Comparison of ENCODE assay signal across 33 cellular contexts in genomic region chrX:105209406-105209805, GRCh38. TPM values are rescaled to one million over a fixed set of nuclear protein-coding genes. Genes with fewer than 3 reads are reported as not detected.
"Had no signal": no experiment of that assay in that cellular context is flagged by ENCODE, and none has a peak within 500 bp of the region (broad histone marks: within the 10 kb centered on the region; RNA-seq: fewer than 3 reads in every experiment).

No MANE protein-coding gene starts in this region.

- H3K36me3 Mint-ChIP-seq: stimulated activated effector memory CD8-positive, alpha-beta T cell treated with anti-CD3 and anti-CD28 coated beads, Interleukin-12 subunit alpha, Interleukin-12 subunit beta, amount 100 ng/mL, for 72 hours; stimulated activated memory B cell treated with anti-CD40 and anti-IgM and Interleukin-4, amounts not matched to agents 10 μg/mL and 1 μg/mL and 100 μg/mL, for 72 hours; stimulated activated naive B cell treated with anti-CD40 and anti-IgM and Interleukin-4, amounts not matched to agents 10 μg/mL and 1 μg/mL and 100 μg/mL, for 72 hours; type B pancreatic cell had no signal

- DNase-seq: stimulated activated CD4-positive, alpha-beta T cell treated with anti-CD3 and anti-CD28 coated beads, Interleukin-2, amount 100 ng/mL, for 48 hours; stimulated activated CD4-positive, alpha-beta T cell treated with anti-CD3 and anti-CD28 coated beads, Interleukin-4, amount 100 ng/mL, for 1 hour; stimulated activated CD4-positive, alpha-beta T cell treated with anti-CD3 and anti-CD28 coated beads, Interleukin-4, amount 100 ng/mL, for 24 hours; stimulated activated CD4-positive, alpha-beta T cell treated with anti-CD3 and anti-CD28 coated beads, Interleukin-4, amount 100 ng/mL, for 4 hours; stimulated activated CD8-positive, alpha-beta memory T cell treated with anti-CD3 and anti-CD28 coated beads, Interleukin-4, amount 100 ng/mL, for 48 hours; stimulated activated naive B cell treated with anti-CD40 and anti-IgM and Interleukin-4, amounts not matched to agents 10 μg/mL and 1 μg/mL and 100 μg/mL, for 72 hours; stimulated activated naive CD4-positive, alpha-beta T cell; stimulated activated naive CD4-positive, alpha-beta T cell treated with Interleukin-2 at 50 U/mL for 16 hours; stimulated activated naive CD8-positive, alpha-beta T cell treated with anti-CD3 and anti-CD28 coated beads, Interleukin-15, amount 100 ng/mL, for 72 hours; stimulated activated naive CD8-positive, alpha-beta T cell treated with anti-CD3 and anti-CD28 coated beads, Interleukin-15, Interleukin-2, amounts not matched to agents 100 U/mL and 50 U/mL, for 24 hours; substantia nigra; testis; thyroid gland; tibial artery; transverse colon; trophoblast cell; upper lobe of left lung; upper lobe of right lung; uterus had no signal

- H3K9me3 Mint-ChIP-seq: stimulated activated memory B cell treated with anti-CD40 and anti-IgM and Interleukin-4, amounts not matched to agents 10 μg/mL and 1 μg/mL and 100 μg/mL, for 72 hours; stimulated activated naive CD8-positive, alpha-beta T cell treated with anti-CD3 and anti-CD28 coated beads, Interleukin-15, amount 100 ng/mL, for 72 hours; stimulated activated naive CD8-positive, alpha-beta T cell treated with anti-CD3 and anti-CD28 coated beads, Interleukin-15, Interleukin-2, amounts not matched to agents 100 ng/mL and 50 ng/mL, for 24 hours; type B pancreatic cell had no signal

- H3K4me3 ChIP-seq: suprapubic skin, testis, thoracic aorta, thyroid gland, tibial artery, tibial nerve, transverse colon, upper lobe of left lung, upper lobe of right lung, uterus, vagina had no signal

- H3K4me1 Mint-ChIP-seq: stimulated activated effector memory CD8-positive, alpha-beta T cell treated with anti-CD3 and anti-CD28 coated beads, Interleukin-12 subunit alpha, Interleukin-12 subunit beta, amount 100 ng/mL, for 72 hours; stimulated activated memory B cell treated with anti-CD40 and anti-IgM and Interleukin-4, amounts not matched to agents 10 μg/mL and 1 μg/mL and 100 μg/mL, for 72 hours; stimulated activated naive B cell treated with anti-CD40 and anti-IgM and Interleukin-4, amounts not matched to agents 10 μg/mL and 1 μg/mL and 100 μg/mL, for 72 hours; stimulated activated naive CD8-positive, alpha-beta T cell treated with anti-CD3 and anti-CD28 coated beads, Interleukin-15, amount 100 ng/mL, for 72 hours had no signal

- H3K4me3 Mint-ChIP-seq: stimulated activated effector memory CD8-positive, alpha-beta T cell treated with anti-CD3 and anti-CD28 coated beads, Interleukin-12 subunit alpha, Interleukin-12 subunit beta, amount 100 ng/mL, for 72 hours; stimulated activated memory B cell treated with anti-CD40 and anti-IgM and Interleukin-4, amounts not matched to agents 10 μg/mL and 1 μg/mL and 100 μg/mL, for 72 hours; stimulated activated naive B cell treated with anti-CD40 and anti-IgM and Interleukin-4, amounts not matched to agents 10 μg/mL and 1 μg/mL and 100 μg/mL, for 72 hours; stimulated activated naive CD8-positive, alpha-beta T cell treated with anti-CD3 and anti-CD28 coated beads, Interleukin-15, amount 100 ng/mL, for 72 hours; stimulated activated naive CD8-positive, alpha-beta T cell treated with anti-CD3 and anti-CD28 coated beads, Interleukin-15, Interleukin-2, amounts not matched to agents 100 ng/mL and 50 ng/mL, for 24 hours; type B pancreatic cell had no signal

- H3K36me3 ChIP-seq: suprapubic skin, thoracic aorta, thyroid gland, tibial artery, tibial nerve, transverse colon, upper lobe of left lung, upper lobe of right lung, uterus, vagina had no signal

- FAIRE-seq: urothelium cell line had no signal

- H3K27me3 ChIP-seq: suprapubic skin, testis, thyroid gland, tibial artery, transverse colon, upper lobe of left lung, upper lobe of right lung, vagina had no signal

- H3K27ac Mint-ChIP-seq: stimulated activated effector memory CD8-positive, alpha-beta T cell treated with anti-CD3 and anti-CD28 coated beads, Interleukin-12 subunit alpha, Interleukin-12 subunit beta, amount 100 ng/mL, for 72 hours; stimulated activated memory B cell treated with anti-CD40 and anti-IgM and Interleukin-4, amounts not matched to agents 10 μg/mL and 1 μg/mL and 100 μg/mL, for 72 hours; stimulated activated naive B cell treated with anti-CD40 and anti-IgM and Interleukin-4, amounts not matched to agents 10 μg/mL and 1 μg/mL and 100 μg/mL, for 72 hours; stimulated activated naive CD8-positive, alpha-beta T cell treated with anti-CD3 and anti-CD28 coated beads, Interleukin-15, amount 100 ng/mL, for 72 hours; stimulated activated naive CD8-positive, alpha-beta T cell treated with anti-CD3 and anti-CD28 coated beads, Interleukin-15, Interleukin-2, amounts not matched to agents 100 ng/mL and 50 ng/mL, for 24 hours had no signal

- H3K27me3 Mint-ChIP-seq: stimulated activated memory B cell treated with anti-CD40 and anti-IgM and Interleukin-4, amounts not matched to agents 10 μg/mL and 1 μg/mL and 100 μg/mL, for 72 hours; stimulated activated naive B cell treated with anti-CD40 and anti-IgM and Interleukin-4, amounts not matched to agents 10 μg/mL and 1 μg/mL and 100 μg/mL, for 72 hours; stimulated activated naive CD8-positive, alpha-beta T cell treated with anti-CD3 and anti-CD28 coated beads, Interleukin-15, amount 100 ng/mL, for 72 hours; stimulated activated naive CD8-positive, alpha-beta T cell treated with anti-CD3 and anti-CD28 coated beads, Interleukin-15, Interleukin-2, amounts not matched to agents 100 ng/mL and 50 ng/mL, for 24 hours; type B pancreatic cell had no signal

- H3K9me3 ChIP-seq: suprapubic skin, testis, thoracic aorta, thyroid gland, tibial nerve, transverse colon, upper lobe of left lung, upper lobe of right lung, uterus, vagina had no signal

- H3K27ac ChIP-seq: suprapubic skin, testis, thoracic aorta, thyroid gland, tibial artery, tibial nerve, transverse colon, upper lobe of left lung, upper lobe of right lung, uterus, vagina had no signal

- ATAC-seq: stimulated activated effector memory CD8-positive, alpha-beta T cell treated with anti-CD3 and anti-CD28 coated beads, Interleukin-12 subunit alpha, Interleukin-12 subunit beta, amount 100 ng/mL, for 72 hours; stimulated activated memory B cell treated with anti-CD40 and anti-IgM and Interleukin-4, amounts not matched to agents 10 μg/mL and 1 μg/mL and 100 μg/mL, for 72 hours; stimulated activated naive B cell treated with anti-CD40 and anti-IgM and Interleukin-4, amounts not matched to agents 10 μg/mL and 1 μg/mL and 100 μg/mL, for 72 hours; stimulated activated naive CD8-positive, alpha-beta T cell treated with anti-CD3 and anti-CD28 coated beads, Interleukin-15, amount 100 ng/mL, for 72 hours; stimulated activated naive CD8-positive, alpha-beta T cell treated with anti-CD3 and anti-CD28 coated beads, Interleukin-15, Interleukin-2, amounts not matched to agents 100 U/mL and 50 U/mL, for 24 hours; upper lobe of right lung had no signal

- H3K4me1 ChIP-seq: suprapubic skin, testis, thyroid gland, tibial artery, tibial nerve, transverse colon, upper lobe of left lung, upper lobe of right lung, uterus, vagina had no signal

RNA-seq across cellular contexts. Expression of gene TEX13A, which starts 11.1 kb away (rescaled TPM):
- total RNA-seq: subcutaneous adipose tissue, suprapubic skin, temporal lobe, thoracic aorta, thyroid gland, tibial nerve, transverse colon, upper lobe of left lung, upper lobe of right lung, ureter, urinary bladder, uterus, vagina had no signal
- polyA plus RNA-seq: thymus, urinary bladder had no signal
